8 cellular contexts compared by ENCODE assay signal in the genomic region with DNA sequence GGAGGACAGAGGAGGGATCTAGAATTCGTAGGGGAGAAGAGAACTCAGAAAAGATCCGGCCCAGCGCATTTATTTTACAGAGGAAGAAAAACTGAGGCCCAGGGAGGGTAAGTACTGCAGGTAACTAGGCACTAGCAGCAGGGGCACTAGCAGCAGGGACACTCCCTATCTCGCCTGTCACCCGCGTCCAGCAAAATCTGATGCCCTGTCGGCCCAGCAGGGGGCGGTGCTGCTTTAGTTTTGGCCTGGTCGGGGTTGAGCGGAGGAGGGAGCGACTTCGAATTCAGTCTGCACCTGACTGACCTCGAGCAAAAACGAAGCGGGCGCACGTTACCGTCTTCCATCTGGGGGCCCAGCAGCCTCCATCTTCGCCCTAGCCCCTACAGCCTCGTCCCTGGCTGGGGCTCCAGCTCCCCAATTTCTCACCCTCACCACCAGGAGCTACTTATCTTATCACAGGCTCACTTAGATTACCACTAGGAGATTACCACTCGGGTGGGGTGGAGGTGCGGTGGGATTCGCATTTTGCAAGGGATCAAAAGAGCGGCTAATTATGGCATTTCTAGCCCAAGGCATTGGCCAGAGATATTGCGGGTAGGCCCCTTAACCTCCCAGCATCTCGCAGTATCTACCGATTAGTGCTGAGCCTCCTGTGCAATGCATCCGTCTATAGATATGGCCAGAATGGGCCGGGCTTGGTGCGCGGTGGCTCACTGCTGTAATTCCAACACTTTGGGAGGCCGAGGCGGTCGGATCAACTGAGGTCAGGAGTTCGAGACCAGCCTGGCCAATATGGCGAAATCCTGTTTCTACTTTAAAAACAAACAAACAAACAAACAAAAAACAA. TPM values are rescaled to one million over a fixed set of nuclear protein-coding genes. Genes with fewer than 3 reads are reported as not detected.
DNase-seq lines count a peak whose midpoint lies in the region; ATAC-seq and TF ChIP-seq lines count a peak whose summit lies in the region.

No MANE protein-coding gene starts in this region.

- in situ Hi-C loops in GM13976 (cut with MboI; ENCODE audit: low sequenced_read_pairs, unreplicated experiment), result no loop called here

- H3K27me3 ChIP-seq in ascending aorta (peaks cover 9% of the 10 kb centered on the region), uterus (no peaks in the 10 kb centered on the region)

- H3K36me3 ChIP-seq in ascending aorta (no peaks in the 10 kb centered on the region), uterus (no peaks in the 10 kb centered on the region)

- H3K9me3 ChIP-seq in ascending aorta, result no peaks in the 10 kb centered on the region
- H3K9me3 ChIP-seq in uterus, result no peaks in the 10 kb centered on the region

- intact Hi-C loops in ascending aorta (cut with DNase I), result no loop called here
- intact Hi-C loops in uterus (cut with DNase I; ENCODE audit: low total_unique reads), result no loop called here

- TF ChIP-seq CTCF in GM13976 (IDR thresholded peaks at IDR 0.05; ENCODE audit: borderline replicate concordance, control extremely low read depth, extremely low read depth, insufficient read depth, missing control alignments) (peak; percentile 93), ascending aorta (IDR thresholded peaks at IDR 0.05) (peak; percentile 81 to 86 (median 82)), uterus (IDR thresholded peaks at IDR 0.05) (peak; percentile 85 to 93 (median 90))

- no peak overlapping the region for H3K27ac ChIP-seq in ascending aorta
- H3K27ac ChIP-seq in uterus, result no peak overlapping the region

- H3K4me3 ChIP-seq in ascending aorta (peak overlapping the region; percentile 39 to 61), uterus (peak overlapping the region; percentile 34 to 43)

- no peak for TF ChIP-seq POLR2A in uterus (IDR thresholded peaks at IDR 0.05)

- DNase-seq in GM13976 (ENCODE audit: low spot score) (peak; percentile 96), NCI-H1694 treated with DMSO at 0.1 percent for 48 hours (lab: John Stamatoyannopoulos, UW) (peak; percentile 78), T-helper 2 cell (peak; percentile 73 to 96 (median 88)), ascending aorta (ENCODE audit: low spot score in 2 of 2) (peak; percentile 31 to 92), hepatic stellate cell (ENCODE audit: low spot score) (peak; percentile 92), putamen (ENCODE audit: low spot score) (peak; percentile 78), uterus (peak; percentile 80 to 87)

- peak; percentile 94 for ATAC-seq in HG02938 (IDR thresholded peaks at IDR 0.05; ENCODE audit: unreplicated experiment)

- H3K4me1 ChIP-seq in ascending aorta, result peaks cover 6 to 11% of the 10 kb centered on the region in 2 donors
- peaks cover 0 to 4% of the 10 kb centered on the region in 2 donors for H3K4me1 ChIP-seq in uterus

RNA-seq across cellular contexts. Expression of a gene that starts 17.8 kb away (rescaled TPM):
- total RNA-seq in ascending aorta (17.7 TPM), uterus (10 to 100 TPM in 1 of 4 donors, 1 to 10 TPM in 2, under 1 TPM in 1; 0.07 to 38.5 (median 1.2) TPM)

RNA-seq across cellular contexts. Expression of a gene that starts 53.1 kb away (rescaled TPM):
- total RNA-seq in ascending aorta (not detected), uterus (1 to 10 TPM in 1 of 4 donors, under 1 TPM in 1, not detected in 2; 0.55 to 1.0 TPM)
